ENCODE assay signal across 9 cellular contexts in the genomic region with DNA sequence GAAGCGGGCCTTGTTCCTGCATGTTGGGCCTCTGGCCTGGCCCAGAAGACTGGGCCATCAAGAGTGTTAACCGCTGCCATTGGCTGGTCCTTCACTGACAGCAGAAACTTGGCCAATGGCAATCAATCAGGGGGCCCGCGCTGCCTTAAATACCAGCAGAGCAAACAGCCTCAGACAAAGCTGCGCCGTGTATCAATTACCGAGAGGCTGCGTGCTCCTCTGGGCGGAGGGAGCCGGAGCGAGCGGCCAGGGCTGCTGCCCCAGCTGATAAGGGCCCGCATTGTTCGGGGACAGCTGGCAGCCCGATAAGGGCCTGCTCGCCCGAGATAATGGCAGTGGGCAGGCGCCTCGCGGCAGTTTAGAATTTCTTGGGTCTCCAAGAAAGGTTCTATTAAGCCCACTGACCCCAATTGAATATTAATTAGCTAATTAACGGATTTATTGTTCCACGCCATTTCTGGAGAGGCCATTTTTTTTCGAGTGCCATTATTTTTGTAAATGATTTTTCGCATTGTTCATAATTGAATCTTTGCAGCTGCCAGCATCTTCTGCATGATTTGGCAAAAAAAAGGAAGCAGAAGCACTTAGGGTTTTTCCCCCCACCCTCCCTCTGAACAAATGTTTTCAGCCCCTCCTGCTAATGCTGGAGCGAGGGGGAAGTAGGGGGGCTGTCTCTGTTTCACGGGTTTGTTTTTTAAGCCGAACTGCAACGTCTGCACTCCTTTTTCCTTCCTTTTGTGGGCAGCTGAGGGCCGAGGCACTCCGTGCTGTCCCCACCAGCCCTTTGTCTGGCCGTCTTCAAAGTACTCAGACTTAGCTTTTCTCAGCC. TPM values are rescaled to one million over a fixed set of nuclear protein-coding genes. Genes with fewer than 3 reads are reported as not detected.
DNase-seq lines count a peak whose midpoint lies in the region; ATAC-seq and TF ChIP-seq lines count a peak whose summit lies in the region.
"Had no signal": no experiment of that assay in that cellular context is flagged by ENCODE, and none has a peak within 500 bp of the region (broad histone marks: within the 10 kb centered on the region; RNA-seq: fewer than 3 reads in every experiment).

No MANE protein-coding gene starts in this region.

- POLR2A ChIA-PET in CD8-positive, alpha-beta T cell (lab: Charles Lee), result interaction anchor here (0.5 kb wide), 1 partner anchor 51 kb away, joined by 3 read pairs; no protein-coding TSS in a partner anchor

- no peaks in the 10 kb centered on the region for H3K36me3 Mint-ChIP-seq in CD8-positive, alpha-beta T cell
- H3K36me3 Mint-ChIP-seq in nephron progenitor cell (ENCODE audit: low read depth), result no peaks in the 10 kb centered on the region

- TF ChIP-seq CTCF in CD8-positive, alpha-beta T cell (IDR thresholded peaks at IDR 0.05), result no peak
- TF ChIP-seq CTCF in nephron progenitor cell (IDR thresholded peaks at IDR 0.05) (no peak), foreskin fibroblast (IDR thresholded peaks at IDR 0.05; ENCODE audit: low read depth, low read length) (no peak)

- no peak overlapping the region for H3K27ac ChIP-seq in CD8-positive, alpha-beta T cell (ENCODE audit: low read depth, low read length)
- peak overlapping the region; percentile 45 for H3K27ac ChIP-seq in ectodermal cell (ENCODE audit: insufficient read depth, low read depth, low read length, poor library complexity, severe bottlenecking)

- peaks cover 8% of the 10 kb centered on the region for H3K4me1 Mint-ChIP-seq in CD8-positive, alpha-beta T cell (ENCODE audit: low read depth)
- peaks cover 30% of the 10 kb centered on the region for H3K4me1 Mint-ChIP-seq in nephron progenitor cell

- H3K4me1 ChIP-seq in CD8-positive, alpha-beta T cell (ENCODE audit: insufficient read depth, low read length), result no peaks in the 10 kb centered on the region
- peaks cover 12% of the 10 kb centered on the region for H3K4me1 ChIP-seq in ectodermal cell (ENCODE audit: control insufficient read depth, insufficient read depth, low read length)

- no peak for ATAC-seq in CD8-positive, alpha-beta T cell
- no peak for ATAC-seq in GM18868 (IDR thresholded peaks at IDR 0.05; ENCODE audit: unreplicated experiment)
- no peak for ATAC-seq in GM18498 (IDR thresholded peaks at IDR 0.05; ENCODE audit: unreplicated experiment)
- no peak for ATAC-seq in HG03196 (IDR thresholded peaks at IDR 0.05; ENCODE audit: unreplicated experiment)

- no peak overlapping the region for H3K4me3 ChIP-seq in CD8-positive, alpha-beta T cell (ENCODE audit: low read depth, low read length)
- H3K4me3 ChIP-seq in ectodermal cell (ENCODE audit: insufficient read depth, low read depth, low read length), result no peak overlapping the region
- no peak overlapping the region for H3K4me3 ChIP-seq in foreskin fibroblast (ENCODE audit: low read depth in 1 of 2, low read length in 2 of 2)

- peak overlapping the region; percentile 26 for H3K4me3 Mint-ChIP-seq in CD8-positive, alpha-beta T cell
- no peak overlapping the region for H3K4me3 Mint-ChIP-seq in nephron progenitor cell

- no peak overlapping the region for H3K27ac Mint-ChIP-seq in CD8-positive, alpha-beta T cell
- H3K27ac Mint-ChIP-seq in nephron progenitor cell, result peak overlapping the region; percentile 51

- no peak for DNase-seq in CD8-positive, alpha-beta T cell
- DNase-seq in NCI-H524 (lab: John Stamatoyannopoulos, UW) (peak; percentile 49 to 69), nephron progenitor cell (no peak), foreskin fibroblast (no peak)

- H3K9me3 ChIP-seq in CD8-positive, alpha-beta T cell (ENCODE audit: low read length), result no peaks in the 10 kb centered on the region
- no peaks in the 10 kb centered on the region for H3K9me3 ChIP-seq in ectodermal cell (ENCODE audit: control insufficient read depth, low read length)

- peaks cover 39% of the 10 kb centered on the region for H3K27me3 Mint-ChIP-seq in CD8-positive, alpha-beta T cell (ENCODE audit: low read depth)
- H3K27me3 Mint-ChIP-seq in nephron progenitor cell (ENCODE audit: low read depth, poor library complexity), result peaks cover 13% of the 10 kb centered on the region

- H3K27me3 ChIP-seq in CD8-positive, alpha-beta T cell (ENCODE audit: insufficient read depth, low read length), result no peaks in the 10 kb centered on the region
- no peaks in the 10 kb centered on the region for H3K27me3 ChIP-seq in ectodermal cell (ENCODE audit: control insufficient read depth, insufficient read depth, low read length, poor library complexity, severe bottlenecking)

- H3K36me3 ChIP-seq in CD8-positive, alpha-beta T cell (ENCODE audit: insufficient read depth, low read length), result no peaks in the 10 kb centered on the region
- no peaks in the 10 kb centered on the region for H3K36me3 ChIP-seq in ectodermal cell (ENCODE audit: control insufficient read depth, insufficient read depth, low read length)

- no peaks in the 10 kb centered on the region for H3K9me3 Mint-ChIP-seq in CD8-positive, alpha-beta T cell
- H3K9me3 Mint-ChIP-seq in nephron progenitor cell, result no peaks in the 10 kb centered on the region

- WGBS in ectodermal cell, 2 experiments, result 72 to 73% methylated on average over 31 of the region's 31 CpGs

- intact Hi-C loops in CD8-positive, alpha-beta T cell (cut with DNase I, micrococcal nuclease), result no loop called here

- CTCF ChIA-PET in CD8-positive, alpha-beta T cell (lab: Charles Lee), result no interaction called here

RNA-seq across cellular contexts. Expression of gene RIC3, which starts 37.6 kb away (rescaled TPM):
- 10 to 100 TPM; 34.8 to 37.1 TPM for total RNA-seq in CD8-positive, alpha-beta T cell
- polyA plus RNA-seq in ectodermal cell (2013, experiment 1 of 4), result 31.7 TPM
- polyA plus RNA-seq in ectodermal cell (2013, experiment 2 of 4), result 34.2 TPM
- polyA plus RNA-seq in ectodermal cell (2013, experiment 3 of 4), result 19.9 TPM
- 25.4 TPM for polyA plus RNA-seq in ectodermal cell (2013, experiment 4 of 4)

RNA-seq across cellular contexts. Expression of gene LMO1, which starts 57.2 kb away (rescaled TPM):
- total RNA-seq in CD8-positive, alpha-beta T cell, result not detected
- 16.4 TPM for polyA plus RNA-seq in ectodermal cell (2013, experiment 1 of 4)
- polyA plus RNA-seq in ectodermal cell (2013, experiment 2 of 4), result 18.0 TPM
- polyA plus RNA-seq in ectodermal cell (2013, experiment 3 of 4), result 19.4 TPM
- polyA plus RNA-seq in ectodermal cell (2013, experiment 4 of 4), result 17.3 TPM
- total RNA-seq: Daoy had no signal

Comparison
In these comparisons a context has a peak if more than half of its experiments do, and no peak if none do; other contexts are left out.
1. DNase-seq: peak in NCI-H524 (2 of 2); none in CD8-positive, alpha-beta T cell (0 of 7), nephron progenitor cell (single experiment) and foreskin fibroblast (0 of 2).